2 cellular contexts compared by ENCODE assay signal in the genomic region with DNA sequence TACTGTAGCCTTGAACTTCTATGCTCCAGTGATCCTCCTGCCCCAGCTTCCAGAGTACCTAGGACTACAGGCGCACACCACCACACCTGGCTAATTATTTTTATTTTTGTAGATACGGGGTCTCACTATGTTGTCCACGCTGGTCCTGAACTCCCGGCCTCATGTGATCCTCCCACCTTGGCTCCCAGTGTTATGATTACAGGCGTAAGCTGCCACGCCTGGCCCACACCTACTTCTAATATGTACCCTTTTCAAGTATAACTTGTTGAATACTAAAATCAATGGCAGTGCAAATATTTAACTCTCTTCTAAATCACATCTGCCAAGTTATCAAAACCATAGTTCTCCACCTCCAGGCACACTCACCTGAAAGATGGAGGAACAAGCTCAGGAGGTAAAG.
TF ChIP-seq lines count a peak whose summit lies in the region.

No MANE protein-coding gene starts in this region.

TF ChIP-seq in IMR-90, 13 proteins besides CTCF, POLR2A, EP300 and RAD21:
- TF ChIP-seq MXI1 (IDR thresholded peaks at IDR 0.05; ENCODE audit: borderline replicate concordance, low read depth, low read length) (no peak), NFE2L2 (IDR thresholded peaks at IDR 0.05; ENCODE audit: low read depth, low read length) (no peak), MAFK (IDR thresholded peaks at IDR 0.05; ENCODE audit: low read depth, low read length) (no peak), RFX5 (IDR thresholded peaks at IDR 0.05; ENCODE audit: low read depth, low read length) (no peak), MAZ (IDR thresholded peaks at IDR 0.05; ENCODE audit: borderline replicate concordance, low read depth, low read length) (no peak), CHD1 (IDR thresholded peaks at IDR 0.05; ENCODE audit: low read depth, low read length) (no peak), SMC3 (IDR thresholded peaks at IDR 0.05; ENCODE audit: low read depth, low read length) (no peak)
- TF ChIP-seq, protein P1, sequence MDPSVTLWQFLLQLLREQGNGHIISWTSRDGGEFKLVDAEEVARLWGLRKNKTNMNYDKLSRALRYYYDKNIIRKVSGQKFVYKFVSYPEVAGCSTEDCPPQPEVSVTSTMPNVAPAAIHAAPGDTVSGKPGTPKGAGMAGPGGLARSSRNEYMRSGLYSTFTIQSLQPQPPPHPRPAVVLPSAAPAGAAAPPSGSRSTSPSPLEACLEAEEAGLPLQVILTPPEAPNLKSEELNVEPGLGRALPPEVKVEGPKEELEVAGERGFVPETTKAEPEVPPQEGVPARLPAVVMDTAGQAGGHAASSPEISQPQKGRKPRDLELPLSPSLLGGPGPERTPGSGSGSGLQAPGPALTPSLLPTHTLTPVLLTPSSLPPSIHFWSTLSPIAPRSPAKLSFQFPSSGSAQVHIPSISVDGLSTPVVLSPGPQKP (IDR thresholded peaks at IDR 0.05; ENCODE audit: borderline replicate concordance, low read depth, low read length): no peak
- TF ChIP-seq, protein P2, sequence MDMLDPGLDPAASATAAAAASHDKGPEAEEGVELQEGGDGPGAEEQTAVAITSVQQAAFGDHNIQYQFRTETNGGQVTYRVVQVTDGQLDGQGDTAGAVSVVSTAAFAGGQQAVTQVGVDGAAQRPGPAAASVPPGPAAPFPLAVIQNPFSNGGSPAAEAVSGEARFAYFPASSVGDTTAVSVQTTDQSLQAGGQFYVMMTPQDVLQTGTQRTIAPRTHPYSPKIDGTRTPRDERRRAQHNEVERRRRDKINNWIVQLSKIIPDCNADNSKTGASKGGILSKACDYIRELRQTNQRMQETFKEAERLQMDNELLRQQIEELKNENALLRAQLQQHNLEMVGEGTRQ (IDR thresholded peaks at IDR 0.05; ENCODE audit: low read depth, low read length): no peak

TF ChIP-seq in WTC11, 78 proteins besides CTCF, POLR2A, EP300 and RAD21:
- TF ChIP-seq ZNF121 (CRISPR knock-in tag; IDR thresholded peaks at IDR 0.05) (peak; percentile 47; the same call in 1 of the 2 replicates), CBFB (CRISPR knock-in tag; IDR thresholded peaks at IDR 0.05; ENCODE audit: low read depth) (no peak), RELA (CRISPR knock-in tag; IDR thresholded peaks at IDR 0.05; ENCODE audit: borderline replicate concordance) (no peak), ZNF219 (CRISPR knock-in tag; IDR thresholded peaks at IDR 0.05; ENCODE audit: borderline replicate concordance) (no peak)
- TF ChIP-seq, protein P3, sequence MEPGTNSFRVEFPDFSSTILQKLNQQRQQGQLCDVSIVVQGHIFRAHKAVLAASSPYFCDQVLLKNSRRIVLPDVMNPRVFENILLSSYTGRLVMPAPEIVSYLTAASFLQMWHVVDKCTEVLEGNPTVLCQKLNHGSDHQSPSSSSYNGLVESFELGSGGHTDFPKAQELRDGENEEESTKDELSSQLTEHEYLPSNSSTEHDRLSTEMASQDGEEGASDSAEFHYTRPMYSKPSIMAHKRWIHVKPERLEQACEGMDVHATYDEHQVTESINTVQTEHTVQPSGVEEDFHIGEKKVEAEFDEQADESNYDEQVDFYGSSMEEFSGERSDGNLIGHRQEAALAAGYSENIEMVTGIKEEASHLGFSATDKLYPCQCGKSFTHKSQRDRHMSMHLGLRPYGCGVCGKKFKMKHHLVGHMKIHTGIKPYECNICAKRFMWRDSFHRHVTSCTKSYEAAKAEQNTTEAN (CRISPR knock-in tag; IDR thresholded peaks at IDR 0.05): no peak
- TF ChIP-seq, protein P4, sequence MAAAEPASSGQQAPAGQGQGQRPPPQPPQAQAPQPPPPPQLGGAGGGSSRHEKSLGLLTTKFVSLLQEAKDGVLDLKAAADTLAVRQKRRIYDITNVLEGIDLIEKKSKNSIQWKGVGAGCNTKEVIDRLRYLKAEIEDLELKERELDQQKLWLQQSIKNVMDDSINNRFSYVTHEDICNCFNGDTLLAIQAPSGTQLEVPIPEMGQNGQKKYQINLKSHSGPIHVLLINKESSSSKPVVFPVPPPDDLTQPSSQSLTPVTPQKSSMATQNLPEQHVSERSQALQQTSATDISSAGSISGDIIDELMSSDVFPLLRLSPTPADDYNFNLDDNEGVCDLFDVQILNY (CRISPR knock-in tag; IDR thresholded peaks at IDR 0.05): no peak
